In the genomic region with DNA sequence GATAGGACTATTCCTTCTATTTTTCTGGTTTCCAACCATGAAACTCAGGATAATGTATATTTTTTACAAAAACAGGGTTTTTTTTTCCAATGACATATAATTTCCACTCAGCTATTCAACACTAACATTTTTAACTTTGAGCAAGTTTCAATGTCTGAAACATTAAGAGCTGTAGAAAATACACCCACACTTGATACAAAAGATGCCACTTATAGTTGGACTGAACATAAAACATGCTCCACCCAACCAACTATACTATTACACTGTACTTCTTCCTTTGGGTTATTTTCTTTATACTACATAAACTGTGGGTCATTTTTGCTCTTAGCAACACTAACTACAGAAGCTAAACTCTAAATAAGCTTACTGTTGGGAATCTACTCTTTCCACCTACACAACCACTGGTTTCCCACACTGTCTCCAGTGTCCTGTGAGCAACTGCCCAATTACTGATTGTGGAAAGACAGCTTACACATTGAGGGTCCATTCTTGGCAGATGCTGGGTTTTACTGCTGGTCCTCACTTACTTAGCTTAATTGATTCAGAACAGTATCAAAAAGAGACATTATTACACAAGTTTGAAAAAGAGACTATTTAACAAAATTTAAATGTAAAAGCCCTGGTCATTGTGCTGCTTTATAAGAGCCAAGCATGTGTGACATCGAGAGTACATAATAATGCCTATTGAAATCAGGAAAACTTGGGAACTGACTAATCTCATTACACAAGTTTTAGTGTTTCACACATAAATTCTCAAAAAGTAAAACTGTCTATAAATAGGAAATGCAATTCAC, we compare ENCODE assay signal across 20 cellular contexts. TPM values are rescaled to one million over a fixed set of nuclear protein-coding genes. Genes with fewer than 3 reads are reported as not detected.
DNase-seq lines count a peak whose midpoint lies in the region; ATAC-seq and TF ChIP-seq lines count a peak whose summit lies in the region.
"Had no signal": no experiment of that assay in that cellular context is flagged by ENCODE, and none has a peak within 500 bp of the region (broad histone marks: within the 10 kb centered on the region; RNA-seq: fewer than 3 reads in every experiment).

No MANE protein-coding gene starts in this region.

- peak overlapping the region; percentile 81 for H3K27ac Mint-ChIP-seq in activated T-cell treated with anti-CD3 and anti-CD28 coated beads, Interleukin-2, amount 50 U/mL, for 72 hours
- peak overlapping the region in 2 of 5 experiments; percentile 30 to 69 for H3K27ac Mint-ChIP-seq in brain
- H3K27ac Mint-ChIP-seq: H9 had no signal

- H3K36me3 ChIP-seq in Loucy (ENCODE audit: insufficient read depth, low read length) = no peaks in the 10 kb centered on the region
- H3K36me3 ChIP-seq in smooth muscle cell (ENCODE audit: low read depth) = no peaks in the 10 kb centered on the region
- H3K36me3 ChIP-seq in spleen = no peaks in the 10 kb centered on the region
- H3K36me3 ChIP-seq: BLaER1 treated with 17β-estradiol and CSF1 and Interleukin-3, amounts not matched to agents 10 nM and 100 nM; brain microvascular endothelial cell; vagina had no signal

- H3K9me2 ChIP-seq in Loucy (replicated peaks; ENCODE audit: low read depth, low read length) = no peaks in the 10 kb centered on the region

- H3F3A ChIP-seq in Loucy (ENCODE audit: low read depth) (no peaks in the 10 kb centered on the region), smooth muscle cell (ENCODE audit: low read depth) (no peaks in the 10 kb centered on the region)

- TF ChIP-seq CTCF in Loucy (conservative IDR thresholded peaks at IDR 0.05; ENCODE audit: low read length) (no peak), brain (conservative IDR thresholded peaks at IDR 0.05) (no peak), smooth muscle cell (IDR thresholded peaks at IDR 0.05; ENCODE audit: borderline replicate concordance, insufficient read depth, poor library complexity, severe bottlenecking) (no peak), spleen (IDR thresholded peaks at IDR 0.05 in 8 of 11, conservative IDR thresholded peaks at IDR 0.05 in 3 of 11) (no peak)

- peaks cover 92% of the 10 kb centered on the region for H3K79me2 ChIP-seq in Loucy (ENCODE audit: insufficient read depth, low read length)
- peaks cover 70% of the 10 kb centered on the region for H3K79me2 ChIP-seq in smooth muscle cell (ENCODE audit: low read depth)

- H3K4me1 ChIP-seq in Loucy (ENCODE audit: insufficient read depth, low read length, poor library complexity, severe bottlenecking) (peaks cover 66% of the 10 kb centered on the region), smooth muscle cell (ENCODE audit: low read depth) (peaks cover 13% of the 10 kb centered on the region), spleen (peaks cover 0 to 47% (median 8%) of the 10 kb centered on the region in 6 donors)

- H2AFZ ChIP-seq in Loucy (ENCODE audit: low read length) (no peak overlapping the region), smooth muscle cell (ENCODE audit: low read depth) (no peak overlapping the region)
- H2AFZ ChIP-seq: hepatocyte had no signal

- peaks cover 48% of the 10 kb centered on the region for H3K4me1 Mint-ChIP-seq in activated T-cell treated with anti-CD3 and anti-CD28 coated beads, Interleukin-2, amount 50 U/mL, for 72 hours (ENCODE audit: low read depth)
- H3K4me1 Mint-ChIP-seq in brain = peaks cover 87% of the 10 kb centered on the region

- no peak overlapping the region for H3K9ac ChIP-seq in Loucy (ENCODE audit: low read depth, low read length, poor library complexity, severe bottlenecking)
- H3K9ac ChIP-seq in smooth muscle cell (ENCODE audit: low read depth) = no peak overlapping the region
- H3K9ac ChIP-seq: BLaER1 treated with 17β-estradiol and CSF1 and Interleukin-3, amounts not matched to agents 10 nM and 100 nM had no signal

- ATAC-seq in activated T-cell treated with anti-CD3 and anti-CD28 coated beads, Interleukin-2, amount 50 U/mL, for 72 hours (replicated peaks in 1 of 2) = peak; percentile 34 to 41

- H3K4me2 ChIP-seq in Loucy (ENCODE audit: low read depth, low read length, poor library complexity, severe bottlenecking) = peak overlapping the region; percentile 93
- H3K4me2 ChIP-seq in smooth muscle cell = peak overlapping the region; percentile 6

- no peaks in the 10 kb centered on the region for H3K9me3 ChIP-seq in Loucy (ENCODE audit: insufficient read depth, low read depth, low read length)
- H3K9me3 ChIP-seq in smooth muscle cell (replicated peaks; ENCODE audit: low read depth) = no peaks in the 10 kb centered on the region
- H3K9me3 ChIP-seq in spleen = no peaks in the 10 kb centered on the region
- H3K9me3 ChIP-seq: BLaER1 treated with 17β-estradiol and CSF1 and Interleukin-3, amounts not matched to agents 10 nM and 100 nM; vagina had no signal

- H3K27ac ChIP-seq in smooth muscle cell (ENCODE audit: low read depth) (peak overlapping the region; percentile 45), spleen (no peak overlapping the region)
- H3K27ac ChIP-seq: BLaER1 treated with 17β-estradiol and CSF1 and Interleukin-3, amounts not matched to agents 10 nM and 100 nM; brain microvascular endothelial cell; hepatocyte; vagina had no signal

- WGBS in smooth muscle cell (ENCODE audit: low lambda C conversion rate) = 84% methylated on average over 1 of the region's 1 CpG
- 76 to 95% (median 81%) methylated on average over 1 of the region's 1 CpG for WGBS in spleen, 5 donors

- H3K4me3 Mint-ChIP-seq in activated T-cell treated with anti-CD3 and anti-CD28 coated beads, Interleukin-2, amount 50 U/mL, for 72 hours = peak overlapping the region; percentile 3 to 62
- peak overlapping the region in 3 of 5 experiments; percentile 18 to 96 (median 35) for H3K4me3 Mint-ChIP-seq in brain
- H3K4me3 Mint-ChIP-seq: H9 had no signal

- H3K27me3 ChIP-seq in Loucy (ENCODE audit: insufficient read depth, low read length, poor library complexity, severe bottlenecking) (no peaks in the 10 kb centered on the region), smooth muscle cell (ENCODE audit: low read depth) (no peaks in the 10 kb centered on the region), spleen (replicated peaks in 1 of 7) (no peaks in the 10 kb centered on the region)
- H3K27me3 ChIP-seq: brain microvascular endothelial cell, hepatocyte, vagina had no signal

- H3K4me3 ChIP-seq in Loucy (ENCODE audit: low read length, poor library complexity, severe bottlenecking) (peak overlapping the region; percentile 97), smooth muscle cell (no peak overlapping the region), spleen (no peak overlapping the region)
- H3K4me3 ChIP-seq: BLaER1 treated with 17β-estradiol and CSF1 and Interleukin-3, amounts not matched to agents 10 nM and 100 nM; hepatocyte; vagina had no signal

- intact Hi-C loops in spleen (cut with DNase I; ENCODE audit: low total_unique reads) = no loop called here

- H3K36me3 Mint-ChIP-seq in activated T-cell treated with anti-CD3 and anti-CD28 coated beads, Interleukin-2, amount 50 U/mL, for 72 hours (ENCODE audit: insufficient read depth in 2 of 2) = no peaks in the 10 kb centered on the region
- no peaks in the 10 kb centered on the region for H3K36me3 Mint-ChIP-seq in brain
- H3K36me3 Mint-ChIP-seq: immature natural killer cell had no signal

- no peak for DNase-seq in activated T-cell treated with anti-CD3 and anti-CD28 coated beads, Interleukin-2, amount 50 U/mL, for 72 hours
- DNase-seq in activated T-cell treated with anti-CD3 and anti-CD28 coated beads for 4 hours (no peak), smooth muscle cell (lab: John Stamatoyannopoulos, UW; ENCODE audit: unreplicated experiment) (no peak), spleen (no peak), dermis blood vessel endothelial cell (no peak), NCI-H1436 treated with DMSO at 0.1 percent for 48 hours (lab: John Stamatoyannopoulos, UW) (no peak)
- DNase-seq: brain microvascular endothelial cell, H9, NCI-H1105, NCI-H2029 treated with DMSO at 0.1 percent for 48 hours, NCI-H226, occipital lobe had no signal

- no peak for TF ChIP-seq POLR2A in spleen (IDR thresholded peaks at IDR 0.05)

- peaks cover 59% of the 10 kb centered on the region for H4K20me1 ChIP-seq in Loucy (ENCODE audit: insufficient read depth, low read length, poor library complexity, severe bottlenecking)
- H4K20me1 ChIP-seq in smooth muscle cell (ENCODE audit: low read depth) = peaks cover 19% of the 10 kb centered on the region

- H3K9me3 Mint-ChIP-seq in activated T-cell treated with anti-CD3 and anti-CD28 coated beads, Interleukin-2, amount 50 U/mL, for 72 hours = no peaks in the 10 kb centered on the region
- H3K9me3 Mint-ChIP-seq in brain = no peaks in the 10 kb centered on the region
- H3K9me3 Mint-ChIP-seq: H9, immature natural killer cell had no signal

- H3K27me3 Mint-ChIP-seq in activated T-cell treated with anti-CD3 and anti-CD28 coated beads, Interleukin-2, amount 50 U/mL, for 72 hours (ENCODE audit: low read depth) = peaks cover 3% of the 10 kb centered on the region
- H3K27me3 Mint-ChIP-seq in brain = peaks cover 10% of the 10 kb centered on the region

RNA-seq across cellular contexts. Expression of a gene that starts 6.3 kb away (rescaled TPM):
- 10 to 100 TPM; 12.8 to 15.9 TPM for total RNA-seq in activated T-cell treated with anti-CD3 and anti-CD28 coated beads, Interleukin-2, amount 50 U/mL, for 72 hours
- 1.4 TPM for polyA plus RNA-seq in brain (ENCODE audit: insufficient read depth, low read depth, low replicate concordance)
- 19.6 and 20.9 TPM in 2 replicates for total RNA-seq in smooth muscle cell
- polyA plus RNA-seq in smooth muscle cell = 5.5 and 11.2 TPM in 2 replicates
- 10 to 100 TPM in 5 of 7 donors, 1 to 10 TPM in 2; 7.0 to 15.6 (median 11.2) TPM for total RNA-seq in spleen
- 1 to 10 TPM; 1.7 to 3.2 (median 3.0) TPM for polyA plus RNA-seq in spleen
- 6.0 and 9.1 TPM in 2 replicates for total RNA-seq in dermis blood vessel endothelial cell

RNA-seq across cellular contexts. Expression of a gene that starts 47.0 kb away (rescaled TPM):
- under 1 TPM; 0.07 to 0.14 TPM for total RNA-seq in activated T-cell treated with anti-CD3 and anti-CD28 coated beads, Interleukin-2, amount 50 U/mL, for 72 hours
- polyA plus RNA-seq in brain (ENCODE audit: insufficient read depth, low read depth, low replicate concordance) = 0.44 TPM
- total RNA-seq in smooth muscle cell = 0.18 and 0.49 TPM in 2 replicates
- 0.21 TPM in 1 of 2 replicates, not detected in the other for polyA plus RNA-seq in smooth muscle cell
- total RNA-seq in spleen = not detected
- not detected for polyA plus RNA-seq in spleen
- not detected in 2 replicates for total RNA-seq in dermis blood vessel endothelial cell
- total RNA-seq: esophagus mucosa; T-helper 1 cell treated with Interleukin-12 subunit alpha and Interleukin-12 subunit beta and Interleukin-4 antibody, amounts not matched to agents 30 ng/mL and 1 ng/mL, for 36 hours; vagina had no signal
- polyA plus RNA-seq: immature natural killer cell had no signal
